In genomic region chr6:28597217-28597835, GRCh38 we compare ENCODE assay signal across 8 cellular contexts.
DNase-seq lines count a peak whose midpoint lies in the region; ATAC-seq, FAIRE-seq and TF ChIP-seq lines count a peak whose summit lies in the region.

No MANE protein-coding gene starts in this region.

- H2BK12ac ChIP-seq in H9 (ENCODE audit: insufficient read length, low read depth, low read length) = no peak overlapping the region

- peaks cover 9% of the 10 kb centered on the region for H3K27me3 Mint-ChIP-seq in H9 (ENCODE audit: low read depth)

- H3K36me3 Mint-ChIP-seq in H9 (ENCODE audit: insufficient read depth in 1 of 3, low read depth in 3 of 3) = no peaks in the 10 kb centered on the region

- H2BK120ac ChIP-seq in H9 (ENCODE audit: low read depth, low read length, poor library complexity, severe bottlenecking) = no peak overlapping the region

- H3K18ac ChIP-seq in H9 (ENCODE audit: insufficient read length, low read depth, low read length) = no peak overlapping the region

- H4K8ac ChIP-seq in H9 (replicated peaks; ENCODE audit: insufficient read length, low read depth, low read length) = no peak overlapping the region

- no peaks in the 10 kb centered on the region for H4K20me1 ChIP-seq in H9 (ENCODE audit: control insufficient read depth, insufficient read depth, insufficient read length)

- H3K9ac ChIP-seq in H9 (ENCODE audit: extremely low read depth, insufficient read length, low read length) = peak overlapping the region; percentile 50

- peak overlapping the region; percentile 70 for H3K4me2 ChIP-seq in H9 (ENCODE audit: insufficient read depth, insufficient read length, low read length)

- POLR2A ChIA-PET in GM10248 (lab: Yijun Ruan, JAX) = no interaction called here

- no peak overlapping the region for H2AK5ac ChIP-seq in H9 (ENCODE audit: insufficient read length, low read length)

- H3K23ac ChIP-seq in H9 (ENCODE audit: insufficient read length, low read depth, low read length) = no peak overlapping the region

- no peak overlapping the region for H3T11ph ChIP-seq in H9 (ENCODE audit: low read length)

- H2BK15ac ChIP-seq in H9 (ENCODE audit: low read depth, low read length) = no peak overlapping the region

- H3K4me1 ChIP-seq in H9 (ENCODE audit: insufficient read depth, low read length) (no peaks in the 10 kb centered on the region), pancreas (no peaks in the 10 kb centered on the region)

- CTCF ChIA-PET in GM10248 (lab: Yijun Ruan, JAX) = no interaction called here

- peak overlapping the region; percentile 73 to 83 for H3K4me3 Mint-ChIP-seq in H9

- TF ChIP-seq CTCF in H9 (conservative IDR thresholded peaks at IDR 0.05) (no peak), pancreas (IDR thresholded peaks at IDR 0.05) (no peak), GM10248 (IDR thresholded peaks at IDR 0.05; ENCODE audit: control extremely low read depth, extremely low read depth, low read depth, missing control alignments) (no peak)

- no peaks in the 10 kb centered on the region for H3K9me3 Mint-ChIP-seq in H9

- H3K56ac ChIP-seq in H9 (ENCODE audit: insufficient read length, low read depth, low read length) = no peak overlapping the region

- H4K91ac ChIP-seq in H9 (ENCODE audit: insufficient read length, low read depth, low read length) = no peak overlapping the region

- H3K9me3 ChIP-seq in H9 (ENCODE audit: control insufficient read depth, low read depth, low read length) = no peaks in the 10 kb centered on the region
- no peaks in the 10 kb centered on the region for H3K9me3 ChIP-seq in pancreas

- no peaks in the 10 kb centered on the region for H3K36me3 ChIP-seq in pancreas

- H2AFZ ChIP-seq in H9 (ENCODE audit: low read length) = peak overlapping the region; percentile 41

- H3K27ac ChIP-seq in H9 (ENCODE audit: insufficient read length, low read depth, low read length) (no peak overlapping the region), cingulate gyrus (ENCODE audit: low read depth, low read length) (peak overlapping the region; percentile 35), pancreas (no peak overlapping the region)

- DNase-seq in AG08396 (ENCODE audit: low spot score) (peak; percentile 35), H9 (peak; percentile 61), OCI-M2 (lab: John Stamatoyannopoulos, UW; ENCODE audit: unreplicated experiment) (peak; percentile 83), pancreas (no peak), GM10248 (ENCODE audit: extremely low spot score) (no peak)

- no peak overlapping the region for H3K14ac ChIP-seq in H9 (ENCODE audit: insufficient read depth, low read length)

- H4K5ac ChIP-seq in H9 (ENCODE audit: insufficient read length, low read depth, low read length) = no peak overlapping the region

- WGBS in H9 (ENCODE audit: extremely low coverage, insufficient read length, low lambda C conversion rate) = no CpG with 5 or more reads among the region's 18 CpGs
- 10 to 11% methylated on average over 18 of the region's 18 CpGs for WGBS in pancreas, 2 donors

- peak; percentile 18 to 64 (median 35) for ATAC-seq in pancreas
- no peak for ATAC-seq in GM18907 (IDR thresholded peaks at IDR 0.05; ENCODE audit: unreplicated experiment)
- ATAC-seq in GM21619 (IDR thresholded peaks at IDR 0.05; ENCODE audit: unreplicated experiment) = no peak

- H3K27me3 ChIP-seq in H9 (ENCODE audit: insufficient read depth, low read length) = no peaks in the 10 kb centered on the region
- peaks cover 0 to 35% (median 2%) of the 10 kb centered on the region in 4 donors for H3K27me3 ChIP-seq in pancreas

- no peak overlapping the region for H2BK20ac ChIP-seq in H9 (ENCODE audit: low read depth, low read length, poor library complexity, severe bottlenecking)

- H3K79me2 ChIP-seq in H9 (ENCODE audit: insufficient read depth, low read length) = no peaks in the 10 kb centered on the region

- H3K4me1 Mint-ChIP-seq in H9 = peaks cover 0 to 5% of the 10 kb centered on the region in 2 experiments; a peak in 2 of 4 replicates

- H3K4me3 ChIP-seq in pancreas = no peak overlapping the region

- H2BK5ac ChIP-seq in H9 (ENCODE audit: insufficient read length, low read length) = no peak overlapping the region

- no peaks in the 10 kb centered on the region for H3K79me1 ChIP-seq in H9 (ENCODE audit: insufficient read depth, low read depth, low read length, poor library complexity, severe bottlenecking)

- intact Hi-C loops in pancreas (cut with DNase I) = no loop called here

- H3K4ac ChIP-seq in H9 (ENCODE audit: low read depth, low read length) = no peak overlapping the region

- FAIRE-seq in pancreas (lab: Jason Lieb, UNC) = no peak

- no peak overlapping the region for H3K27ac Mint-ChIP-seq in H9

- no peaks in the 10 kb centered on the region for H3K23me2 ChIP-seq in H9 (ENCODE audit: insufficient read length, low read depth, low read length, poor library complexity, severe bottlenecking)

Comparison
In these comparisons a context has a peak if more than half of its experiments do, and no peak if none do; other contexts are left out.
1. DNase-seq: peak in AG08396 (single experiment), H9 (single experiment) and OCI-M2 (single experiment); none in pancreas (0 of 6) and GM10248 (single experiment).
2. ATAC-seq: peak in pancreas (4 of 4); none in GM18907 (single experiment) and GM21619 (single experiment).